26 cellular contexts compared by ENCODE assay signal in genomic region chrX:42708222-42708621, GRCh38.
DNase-seq lines count a peak whose midpoint lies in the region; ATAC-seq, FAIRE-seq and TF ChIP-seq lines count a peak whose summit lies in the region.
"Had no signal": no experiment of that assay in that cellular context is flagged by ENCODE, and none has a peak within 500 bp of the region (broad histone marks: within the 10 kb centered on the region; RNA-seq: fewer than 3 reads in every experiment).

No MANE protein-coding gene starts in this region.

- peak; percentile 92 for FAIRE-seq in pancreas (lab: Jason Lieb, UNC)

- ATAC-seq in pancreas (peak; percentile 76 to 86 (median 80)), HG03354 (IDR thresholded peaks at IDR 0.05; ENCODE audit: poor library complexity, severe bottlenecking, unreplicated experiment) (no peak)
- ATAC-seq: foreskin keratinocyte; natural killer cell treated with Interleukin-12 subunit alpha and Interleukin-12 subunit beta and Interleukin-15 and Interleukin-18, amount 100 ng/mL, for 72 hours; Panc1 had no signal

- intact Hi-C loops in pancreas (cut with DNase I), result no loop called here

- H4K20me1 ChIP-seq in fibroblast of lung (ENCODE audit: control insufficient read depth, extremely low read depth, insufficient read depth, low read length), result no peaks in the 10 kb centered on the region

- POLR2A ChIA-PET in BJ (lab: Charles Lee), result no interaction called here

- H3K4me1 ChIP-seq in adipocyte (ENCODE audit: control insufficient read depth, insufficient read depth, low read length), result peaks cover 3% of the 10 kb centered on the region
- H3K4me1 ChIP-seq in fibroblast of lung (ENCODE audit: control insufficient read depth, extremely low read depth, insufficient read depth, low read length), result no peaks in the 10 kb centered on the region
- peaks cover 0 to 12% (median 11%) of the 10 kb centered on the region in 3 donors for H3K4me1 ChIP-seq in pancreas
- H3K4me1 ChIP-seq: foreskin keratinocyte, HAP-1, SJCRH30, stomach, tibial nerve had no signal

- H3K27me3 ChIP-seq in BJ (ENCODE audit: control insufficient read depth, insufficient read depth, low read length) (no peaks in the 10 kb centered on the region), adipocyte (replicated peaks; ENCODE audit: control insufficient read depth, insufficient read depth, low read length) (no peaks in the 10 kb centered on the region), fibroblast of lung (ENCODE audit: control insufficient read depth, insufficient read depth, low read length) (no peaks in the 10 kb centered on the region), pancreas (peaks cover 0 to 11% (median 0%) of the 10 kb centered on the region in 4 donors)
- H3K27me3 ChIP-seq: foreskin keratinocyte, ovary, SJCRH30, tibial nerve had no signal

- H2AFZ ChIP-seq in fibroblast of lung (ENCODE audit: low read length), result no peak overlapping the region

- H3K4me3 ChIP-seq in BJ (ENCODE audit: low read depth, low read length) (no peak overlapping the region), adipocyte (ENCODE audit: low read length) (peak overlapping the region; percentile 31), fibroblast of lung (replicated peaks in 1 of 4; ENCODE audit: control extremely low read depth in 1 of 4, insufficient read depth in 1 of 4, low read depth in 3 of 4, low read length in 4 of 4) (no peak overlapping the region), pancreas (no peak overlapping the region)
- H3K4me3 ChIP-seq: HAP-1, ovary, SJCRH30, stomach, tibial nerve had no signal

- WGBS in pancreas, 2 donors, result 25 to 27% methylated on average over 2 of the region's 2 CpGs

- TF ChIP-seq CTCF in BJ (IDR thresholded peaks at IDR 0.05; ENCODE audit: insufficient read depth, low read depth, low read length), result no peak
- no peak for TF ChIP-seq CTCF in fibroblast of lung (conservative IDR thresholded peaks at IDR 0.05 in 1 of 2, IDR thresholded peaks at IDR 0.05 in 1 of 2; ENCODE audit: low read depth in 1 of 2, low read length in 2 of 2)
- TF ChIP-seq CTCF in pancreas (IDR thresholded peaks at IDR 0.05), result no peak

- H3K79me2 ChIP-seq in fibroblast of lung (ENCODE audit: control insufficient read depth, insufficient read depth, low read length), result no peaks in the 10 kb centered on the region

- H3K9me3 ChIP-seq in adipocyte (ENCODE audit: control insufficient read depth, low read length), result no peaks in the 10 kb centered on the region
- H3K9me3 ChIP-seq in fibroblast of lung (ENCODE audit: control insufficient read depth, insufficient read depth, low read depth, low read length), result no peaks in the 10 kb centered on the region
- no peaks in the 10 kb centered on the region for H3K9me3 ChIP-seq in pancreas
- H3K9me3 ChIP-seq: HAP-1, ovary, SJCRH30, stomach, tibial nerve had no signal

- H3K27ac ChIP-seq in fibroblast of lung (ENCODE audit: insufficient read depth, low read length), result no peak overlapping the region
- peak overlapping the region in 1 of 4 donors; percentile 52 for H3K27ac ChIP-seq in pancreas
- H3K27ac ChIP-seq: foreskin keratinocyte, ovary, SJCRH30, stomach, tibial nerve had no signal

- H3K36me3 ChIP-seq in BJ (ENCODE audit: control insufficient read depth, insufficient read depth, low read length) (no peaks in the 10 kb centered on the region), adipocyte (ENCODE audit: control insufficient read depth, insufficient read depth, low read length, severe bottlenecking) (no peaks in the 10 kb centered on the region), fibroblast of lung (ENCODE audit: control insufficient read depth, insufficient read depth, low read length) (no peaks in the 10 kb centered on the region), pancreas (no peaks in the 10 kb centered on the region)
- H3K36me3 ChIP-seq: HAP-1, ovary, SJCRH30, stomach, tibial nerve had no signal

- H3K9ac ChIP-seq in adipocyte (ENCODE audit: low read length) (no peak overlapping the region), fibroblast of lung (ENCODE audit: insufficient read depth, low read length) (no peak overlapping the region)

- CTCF ChIA-PET in BJ (lab: Yijun Ruan, JAX), result no interaction called here

- peak; percentile 11 for DNase-seq in BJ (ENCODE audit: low read depth)
- DNase-seq in adipocyte (ENCODE audit: low read depth), result peak; percentile 38
- DNase-seq in fibroblast of lung (ENCODE audit: low read depth in 2 of 2), result peak; percentile 16 to 17
- no peak for DNase-seq in pancreas
- no peak for DNase-seq in DMS53 treated with DMSO at 0.1 percent for 48 hours (lab: John Stamatoyannopoulos, UW; ENCODE audit: unreplicated experiment)
- no peak for DNase-seq in NCI-H1417 (lab: John Stamatoyannopoulos, UW)
- DNase-seq: activated CD4-positive, alpha-beta memory T cell treated with anti-CD3 and anti-CD28 coated beads for 36 hours; activated CD4-positive, CD25-positive, alpha-beta regulatory T cell; activated CD8-positive, alpha-beta memory T cell treated with anti-CD3 and anti-CD28 coated beads, Interleukin-2, amount 50 U/mL, for 48 hours; activated naive CD8-positive, alpha-beta T cell treated with anti-CD3 and anti-CD28 coated beads for 36 hours; cortex of kidney; DMS79; foreskin keratinocyte; Karpas-422; NCI-H1048; NCI-H187 treated with DMSO at 0.1 percent for 48 hours; NCI-H526; ovary; SJCRH30; stimulated activated CD8-positive, alpha-beta memory T cell treated with anti-CD3 and anti-CD28 coated beads, Interleukin-4, amount 100 ng/mL, for 48 hours; stomach had no signal

- H3K4me2 ChIP-seq in fibroblast of lung (ENCODE audit: extremely low read depth, insufficient read depth, low read length), result no peak overlapping the region

Comparison
In these comparisons a context has a peak if more than half of its experiments do, and no peak if none do; other contexts are left out.
1. DNase-seq: peak in BJ (single experiment), adipocyte (single experiment) and fibroblast of lung (2 of 2); none in pancreas (0 of 6), DMS53 treated with DMSO at 0.1 percent for 48 hours (single experiment) and NCI-H1417 (0 of 3).